In genomic region chr20:34345426-34345757, GRCh38 we compare ENCODE assay signal across 22 cellular contexts.
"Had no signal": no experiment of that assay in that cellular context is flagged by ENCODE, and none has a peak within 500 bp of the region (broad histone marks: within the 10 kb centered on the region; RNA-seq: fewer than 3 reads in every experiment).

No MANE protein-coding gene starts in this region.

- H3K36me3 ChIP-seq: lower lobe of right lung, neural progenitor cell, tibial nerve, upper lobe of left lung had no signal

- H3K27ac Mint-ChIP-seq: natural killer cell treated with Interleukin-12 subunit alpha and Interleukin-12 subunit beta and Interleukin-15 and Interleukin-18, amount 100 ng/mL, for 72 hours; neural progenitor cell; progenitor cell of endocrine pancreas; stimulated activated effector memory CD8-positive, alpha-beta T cell treated with anti-CD3 and anti-CD28 coated beads, Interleukin-12 subunit alpha, Interleukin-12 subunit beta, amount 100 ng/mL, for 72 hours had no signal

- H3K9me3 Mint-ChIP-seq: naive B cell; natural killer cell treated with Interleukin-12 subunit alpha and Interleukin-12 subunit beta and Interleukin-15 and Interleukin-18, amount 100 ng/mL, for 72 hours; neural progenitor cell; stimulated activated effector memory CD8-positive, alpha-beta T cell treated with anti-CD3 and anti-CD28 coated beads, Interleukin-12 subunit alpha, Interleukin-12 subunit beta, amount 100 ng/mL, for 72 hours had no signal

- H3K4me1 Mint-ChIP-seq: naive B cell, neural progenitor cell had no signal

- H3K4me1 ChIP-seq: lower lobe of right lung, neural progenitor cell, parathyroid adenoma, testis, tibial nerve, upper lobe of left lung had no signal

- DNase-seq: dorsolateral prefrontal cortex; effector CD4-positive, alpha-beta T cell; hypothalamus; immature natural killer cell; islet precursor cell; kidney glomerular epithelial cell; left ventricle myocardium superior; lower lobe of right lung; naive B cell; stimulated activated CD4-positive, alpha-beta T cell treated with anti-CD3 and anti-CD28 coated beads, Interleukin-2, amount 100 ng/mL, for 24 hours; stimulated activated CD4-positive, alpha-beta T cell treated with anti-CD3 and anti-CD28 coated beads, Interleukin-4, amount 100 ng/mL, for 24 hours; stimulated activated naive CD8-positive, alpha-beta T cell treated with anti-CD3 and anti-CD28 coated beads, Interleukin-15, Interleukin-2, amounts not matched to agents 100 U/mL and 50 U/mL, for 24 hours; substantia nigra; testis; upper lobe of left lung had no signal

- H3K4me3 Mint-ChIP-seq: immature natural killer cell; naive B cell; natural killer cell treated with Interleukin-12 subunit alpha and Interleukin-12 subunit beta and Interleukin-15 and Interleukin-18, amount 100 ng/mL, for 72 hours; neural progenitor cell; stimulated activated effector memory CD8-positive, alpha-beta T cell treated with anti-CD3 and anti-CD28 coated beads, Interleukin-12 subunit alpha, Interleukin-12 subunit beta, amount 100 ng/mL, for 72 hours had no signal

- ATAC-seq: left ventricle myocardium superior; lower lobe of right lung; natural killer cell treated with Interleukin-12 subunit alpha and Interleukin-12 subunit beta and Interleukin-15 and Interleukin-18, amount 100 ng/mL, for 72 hours; sciatic nerve; stimulated activated effector memory CD8-positive, alpha-beta T cell treated with anti-CD3 and anti-CD28 coated beads, Interleukin-12 subunit alpha, Interleukin-12 subunit beta, amount 100 ng/mL, for 72 hours; stimulated activated naive CD8-positive, alpha-beta T cell treated with anti-CD3 and anti-CD28 coated beads, Interleukin-15, Interleukin-2, amounts not matched to agents 100 U/mL and 50 U/mL, for 24 hours had no signal

- H3K36me3 Mint-ChIP-seq: immature natural killer cell; naive B cell; natural killer cell treated with Interleukin-12 subunit alpha and Interleukin-12 subunit beta and Interleukin-15 and Interleukin-18, amount 100 ng/mL, for 72 hours; neural progenitor cell; stimulated activated effector memory CD8-positive, alpha-beta T cell treated with anti-CD3 and anti-CD28 coated beads, Interleukin-12 subunit alpha, Interleukin-12 subunit beta, amount 100 ng/mL, for 72 hours had no signal

- H3K27me3 ChIP-seq: dorsolateral prefrontal cortex, neural progenitor cell, testis, tibial nerve, upper lobe of left lung had no signal

- H3K4me3 ChIP-seq: dorsolateral prefrontal cortex, lower lobe of right lung, neural progenitor cell, testis, tibial nerve, upper lobe of left lung had no signal

- H3K27me3 Mint-ChIP-seq: naive B cell; natural killer cell treated with Interleukin-12 subunit alpha and Interleukin-12 subunit beta and Interleukin-15 and Interleukin-18, amount 100 ng/mL, for 72 hours; progenitor cell of endocrine pancreas had no signal

- H3K9me3 ChIP-seq: lower lobe of right lung, testis, tibial nerve, upper lobe of left lung had no signal
